In the genomic region with DNA sequence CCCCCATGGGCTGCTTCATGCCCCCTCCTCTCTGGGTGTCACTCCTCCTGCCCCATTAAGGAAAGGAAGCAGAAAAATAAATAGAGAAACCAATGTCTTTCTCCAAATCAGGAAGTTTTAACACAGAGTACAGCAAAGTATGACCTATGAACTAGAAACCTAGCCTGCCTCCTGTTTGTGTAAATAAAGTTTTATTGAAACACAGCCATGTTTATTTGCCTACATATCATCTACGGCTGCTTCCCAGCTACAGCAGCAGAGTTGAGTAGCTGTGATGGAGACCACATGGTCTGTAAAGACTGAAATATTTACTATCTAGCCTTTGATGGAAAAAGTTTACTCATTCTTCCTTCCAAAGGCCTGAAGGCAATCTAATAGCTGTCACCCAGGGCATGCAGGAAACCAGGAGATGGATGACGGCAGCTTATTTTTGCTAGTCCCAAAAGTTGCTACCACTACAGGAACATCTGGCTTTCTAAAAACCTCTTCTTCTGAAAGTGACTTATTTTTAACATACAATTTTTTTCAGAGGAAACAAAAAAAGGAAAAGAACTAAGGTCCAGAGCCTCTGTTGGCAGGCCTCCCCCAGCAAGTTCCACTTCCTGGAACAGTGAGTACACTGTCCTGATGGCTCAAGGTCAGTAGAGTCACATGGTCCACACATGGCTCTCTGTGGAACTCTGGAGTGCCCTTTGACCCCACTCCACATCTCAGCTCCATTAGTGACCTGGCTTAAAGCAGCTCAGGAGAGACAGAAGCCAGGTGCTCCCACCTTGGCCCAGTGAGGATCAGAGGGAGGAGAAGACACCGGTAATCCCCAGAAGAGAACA, we compare ENCODE assay signal across 1 cellular context.
TF ChIP-seq lines count a peak whose summit lies in the region.

No MANE protein-coding gene starts in this region.

TF ChIP-seq in HepG2, 621 proteins besides CTCF, POLR2A, EP300 and RAD21 (continued from another document and continues in another):
- TF ChIP-seq RFXANK (CRISPR knock-in tag; IDR thresholded peaks at IDR 0.05) (no peak), SP2 (CRISPR knock-in tag; IDR thresholded peaks at IDR 0.05) (no peak), SP5 (CRISPR knock-in tag; IDR thresholded peaks at IDR 0.05; ENCODE audit: borderline replicate concordance, low read depth) (no peak), ZNF446 (CRISPR knock-in tag; IDR thresholded peaks at IDR 0.05) (no peak), HCFC1 (IDR thresholded peaks at IDR 0.05; ENCODE audit: low read depth, low read length) (no peak), GFI1 (CRISPR knock-in tag; IDR thresholded peaks at IDR 0.05; ENCODE audit: borderline replicate concordance) (no peak), ZNF878 (CRISPR knock-in tag; IDR thresholded peaks at IDR 0.05) (no peak), ZNF615 (CRISPR knock-in tag; IDR thresholded peaks at IDR 0.05; ENCODE audit: borderline replicate concordance) (no peak), ZNF260 (CRISPR knock-in tag; IDR thresholded peaks at IDR 0.05; ENCODE audit: borderline replicate concordance, low read depth) (no peak), KLF6 (CRISPR knock-in tag; IDR thresholded peaks at IDR 0.05) (no peak), SP140L (CRISPR knock-in tag; IDR thresholded peaks at IDR 0.05; ENCODE audit: borderline replicate concordance) (no peak), MBNL3 (CRISPR knock-in tag; conservative IDR thresholded peaks at IDR 0.05) (no peak), MXD4 (CRISPR knock-in tag; IDR thresholded peaks at IDR 0.05) (no peak), MIXL1 (CRISPR knock-in tag; IDR thresholded peaks at IDR 0.05) (0 out of 2 replicates have a peak, but pooled peaks have one; percentile 31), SIN3A (IDR thresholded peaks at IDR 0.05; ENCODE audit: borderline replicate concordance, low read depth, low read length) (no peak), ZNF678 (CRISPR knock-in tag; IDR thresholded peaks at IDR 0.05) (no peak), TOPORS (CRISPR knock-in tag; IDR thresholded peaks at IDR 0.05) (no peak), ATRX (CRISPR knock-in tag; IDR thresholded peaks at IDR 0.05; ENCODE audit: borderline replicate concordance) (no peak), NCOA5 (CRISPR knock-in tag; IDR thresholded peaks at IDR 0.05) (no peak), ZNF44 (CRISPR knock-in tag; IDR thresholded peaks at IDR 0.05) (no peak), ZSCAN31 (CRISPR knock-in tag; IDR thresholded peaks at IDR 0.05; ENCODE audit: low read depth) (no peak), ZFP36L1 (CRISPR knock-in tag; IDR thresholded peaks at IDR 0.05) (0 out of 2 replicates have a peak, but pooled peaks have one; percentile 51), BCL6 (CRISPR knock-in tag; IDR thresholded peaks at IDR 0.05) (no peak), JDP2 (CRISPR knock-in tag; IDR thresholded peaks at IDR 0.05; ENCODE audit: borderline replicate concordance) (no peak), ZNF235 (CRISPR knock-in tag; IDR thresholded peaks at IDR 0.05; ENCODE audit: borderline replicate concordance) (no peak), HIVEP1 (CRISPR knock-in tag; IDR thresholded peaks at IDR 0.05) (no peak), PCBP2 (optimal IDR thresholded peaks at IDR 0.05; ENCODE audit: low read depth, low read length, poor library complexity, severe bottlenecking) (no peak), ZNF773 (CRISPR knock-in tag; IDR thresholded peaks at IDR 0.05; ENCODE audit: borderline replicate concordance) (no peak), ZNF75D (CRISPR knock-in tag; IDR thresholded peaks at IDR 0.05; ENCODE audit: borderline replicate concordance) (no peak), GTF2F1 (IDR thresholded peaks at IDR 0.05; ENCODE audit: low read length) (no peak)
- TF ChIP-seq, protein P1, sequence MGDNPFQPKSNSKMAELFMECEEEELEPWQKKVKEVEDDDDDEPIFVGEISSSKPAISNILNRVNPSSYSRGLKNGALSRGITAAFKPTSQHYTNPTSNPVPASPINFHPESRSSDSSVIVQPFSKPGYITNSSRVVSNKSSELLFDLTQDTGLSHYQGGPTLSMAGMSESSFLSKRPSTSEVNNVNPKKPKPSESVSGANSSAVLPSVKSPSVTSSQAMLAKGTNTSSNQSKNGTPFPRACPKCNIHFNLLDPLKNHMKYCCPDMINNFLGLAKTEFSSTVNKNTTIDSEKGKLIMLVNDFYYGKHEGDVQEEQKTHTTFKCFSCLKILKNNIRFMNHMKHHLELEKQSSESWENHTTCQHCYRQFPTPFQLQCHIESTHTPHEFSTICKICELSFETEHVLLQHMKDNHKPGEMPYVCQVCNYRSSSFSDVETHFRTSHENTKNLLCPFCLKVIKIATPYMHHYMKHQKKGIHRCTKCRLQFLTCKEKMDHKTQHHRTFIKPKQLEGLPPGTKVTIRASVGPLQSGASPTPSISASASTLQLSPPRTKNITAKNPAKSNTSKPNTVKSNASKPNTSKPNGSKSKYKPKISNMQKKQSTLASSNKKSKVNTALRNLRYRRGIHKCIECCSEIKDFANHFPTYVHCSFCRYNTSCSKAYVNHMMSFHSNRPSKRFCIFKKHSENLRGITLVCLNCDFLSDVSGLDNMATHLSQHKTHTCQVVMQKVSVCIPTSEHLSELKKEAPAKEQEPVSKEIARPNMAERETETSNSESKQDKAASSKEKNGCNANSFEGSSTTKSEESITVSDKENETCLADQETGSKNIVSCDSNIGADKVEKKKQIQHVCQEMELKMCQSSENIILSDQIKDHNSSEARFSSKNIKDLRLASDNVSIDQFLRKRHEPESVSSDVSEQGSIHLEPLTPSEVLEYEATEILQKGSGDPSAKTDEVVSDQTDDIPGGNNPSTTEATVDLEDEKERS (CRISPR knock-in tag; IDR thresholded peaks at IDR 0.05): no peak
- TF ChIP-seq, protein P2, sequence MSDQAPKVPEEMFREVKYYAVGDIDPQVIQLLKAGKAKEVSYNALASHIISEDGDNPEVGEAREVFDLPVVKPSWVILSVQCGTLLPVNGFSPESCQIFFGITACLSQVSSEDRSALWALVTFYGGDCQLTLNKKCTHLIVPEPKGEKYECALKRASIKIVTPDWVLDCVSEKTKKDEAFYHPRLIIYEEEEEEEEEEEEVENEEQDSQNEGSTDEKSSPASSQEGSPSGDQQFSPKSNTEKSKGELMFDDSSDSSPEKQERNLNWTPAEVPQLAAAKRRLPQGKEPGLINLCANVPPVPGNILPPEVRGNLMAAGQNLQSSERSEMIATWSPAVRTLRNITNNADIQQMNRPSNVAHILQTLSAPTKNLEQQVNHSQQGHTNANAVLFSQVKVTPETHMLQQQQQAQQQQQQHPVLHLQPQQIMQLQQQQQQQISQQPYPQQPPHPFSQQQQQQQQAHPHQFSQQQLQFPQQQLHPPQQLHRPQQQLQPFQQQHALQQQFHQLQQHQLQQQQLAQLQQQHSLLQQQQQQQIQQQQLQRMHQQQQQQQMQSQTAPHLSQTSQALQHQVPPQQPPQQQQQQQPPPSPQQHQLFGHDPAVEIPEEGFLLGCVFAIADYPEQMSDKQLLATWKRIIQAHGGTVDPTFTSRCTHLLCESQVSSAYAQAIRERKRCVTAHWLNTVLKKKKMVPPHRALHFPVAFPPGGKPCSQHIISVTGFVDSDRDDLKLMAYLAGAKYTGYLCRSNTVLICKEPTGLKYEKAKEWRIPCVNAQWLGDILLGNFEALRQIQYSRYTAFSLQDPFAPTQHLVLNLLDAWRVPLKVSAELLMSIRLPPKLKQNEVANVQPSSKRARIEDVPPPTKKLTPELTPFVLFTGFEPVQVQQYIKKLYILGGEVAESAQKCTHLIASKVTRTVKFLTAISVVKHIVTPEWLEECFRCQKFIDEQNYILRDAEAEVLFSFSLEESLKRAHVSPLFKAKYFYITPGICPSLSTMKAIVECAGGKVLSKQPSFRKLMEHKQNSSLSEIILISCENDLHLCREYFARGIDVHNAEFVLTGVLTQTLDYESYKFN (CRISPR knock-in tag; conservative IDR thresholded peaks at IDR 0.05): peak; percentile 29
- TF ChIP-seq, protein P3, sequence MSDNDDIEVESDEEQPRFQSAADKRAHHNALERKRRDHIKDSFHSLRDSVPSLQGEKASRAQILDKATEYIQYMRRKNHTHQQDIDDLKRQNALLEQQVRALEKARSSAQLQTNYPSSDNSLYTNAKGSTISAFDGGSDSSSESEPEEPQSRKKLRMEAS (IDR thresholded peaks at IDR 0.05): peak; percentile 72
- TF ChIP-seq, protein P4, sequence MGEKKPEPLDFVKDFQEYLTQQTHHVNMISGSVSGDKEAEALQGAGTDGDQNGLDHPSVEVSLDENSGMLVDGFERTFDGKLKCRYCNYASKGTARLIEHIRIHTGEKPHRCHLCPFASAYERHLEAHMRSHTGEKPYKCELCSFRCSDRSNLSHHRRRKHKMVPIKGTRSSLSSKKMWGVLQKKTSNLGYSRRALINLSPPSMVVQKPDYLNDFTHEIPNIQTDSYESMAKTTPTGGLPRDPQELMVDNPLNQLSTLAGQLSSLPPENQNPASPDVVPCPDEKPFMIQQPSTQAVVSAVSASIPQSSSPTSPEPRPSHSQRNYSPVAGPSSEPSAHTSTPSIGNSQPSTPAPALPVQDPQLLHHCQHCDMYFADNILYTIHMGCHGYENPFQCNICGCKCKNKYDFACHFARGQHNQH (CRISPR knock-in tag; IDR thresholded peaks at IDR 0.05): peak; percentile 47; the same call in 1 of the 2 replicates
- TF ChIP-seq, protein P5, sequence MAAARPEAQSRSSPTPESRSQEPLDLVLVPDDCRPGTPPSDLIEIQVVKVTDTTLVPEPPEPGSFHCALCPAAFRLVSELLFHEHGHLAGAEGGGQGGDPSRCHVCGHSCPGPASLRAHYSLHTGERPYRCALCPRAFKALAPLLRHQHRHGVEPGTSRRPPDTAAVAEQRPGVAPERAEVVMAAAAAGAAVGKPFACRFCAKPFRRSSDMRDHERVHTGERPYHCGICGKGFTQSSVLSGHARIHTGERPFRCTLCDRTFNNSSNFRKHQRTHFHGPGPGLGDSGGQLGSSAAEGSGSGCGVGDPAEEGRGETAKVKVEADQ (CRISPR knock-in tag; IDR thresholded peaks at IDR 0.05; ENCODE audit: borderline replicate concordance): no peak
- TF ChIP-seq, protein P6, sequence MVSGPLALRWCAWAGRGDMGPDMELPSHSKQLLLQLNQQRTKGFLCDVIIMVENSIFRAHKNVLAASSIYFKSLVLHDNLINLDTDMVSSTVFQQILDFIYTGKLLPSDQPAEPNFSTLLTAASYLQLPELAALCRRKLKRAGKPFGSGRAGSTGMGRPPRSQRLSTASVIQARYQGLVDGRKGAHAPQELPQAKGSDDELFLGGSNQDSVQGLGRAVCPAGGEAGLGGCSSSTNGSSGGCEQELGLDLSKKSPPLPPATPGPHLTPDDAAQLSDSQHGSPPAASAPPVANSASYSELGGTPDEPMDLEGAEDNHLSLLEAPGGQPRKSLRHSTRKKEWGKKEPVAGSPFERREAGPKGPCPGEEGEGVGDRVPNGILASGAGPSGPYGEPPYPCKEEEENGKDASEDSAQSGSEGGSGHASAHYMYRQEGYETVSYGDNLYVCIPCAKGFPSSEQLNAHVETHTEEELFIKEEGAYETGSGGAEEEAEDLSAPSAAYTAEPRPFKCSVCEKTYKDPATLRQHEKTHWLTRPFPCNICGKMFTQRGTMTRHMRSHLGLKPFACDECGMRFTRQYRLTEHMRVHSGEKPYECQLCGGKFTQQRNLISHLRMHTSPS (CRISPR knock-in tag; IDR thresholded peaks at IDR 0.05; ENCODE audit: low read depth): no peak
- TF ChIP-seq, protein P7, sequence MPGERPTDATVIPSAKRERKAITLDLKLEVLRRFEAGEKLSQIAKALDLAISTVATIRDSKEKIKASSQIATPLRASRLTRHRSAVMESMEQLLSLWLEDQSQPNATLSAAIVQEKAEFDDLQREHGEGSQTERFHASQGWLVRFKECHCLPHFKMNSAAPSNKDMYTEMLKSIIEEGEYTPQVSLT (CRISPR knock-in tag; IDR thresholded peaks at IDR 0.05; ENCODE audit: borderline replicate concordance, low read depth): no peak
- TF ChIP-seq, protein P8, sequence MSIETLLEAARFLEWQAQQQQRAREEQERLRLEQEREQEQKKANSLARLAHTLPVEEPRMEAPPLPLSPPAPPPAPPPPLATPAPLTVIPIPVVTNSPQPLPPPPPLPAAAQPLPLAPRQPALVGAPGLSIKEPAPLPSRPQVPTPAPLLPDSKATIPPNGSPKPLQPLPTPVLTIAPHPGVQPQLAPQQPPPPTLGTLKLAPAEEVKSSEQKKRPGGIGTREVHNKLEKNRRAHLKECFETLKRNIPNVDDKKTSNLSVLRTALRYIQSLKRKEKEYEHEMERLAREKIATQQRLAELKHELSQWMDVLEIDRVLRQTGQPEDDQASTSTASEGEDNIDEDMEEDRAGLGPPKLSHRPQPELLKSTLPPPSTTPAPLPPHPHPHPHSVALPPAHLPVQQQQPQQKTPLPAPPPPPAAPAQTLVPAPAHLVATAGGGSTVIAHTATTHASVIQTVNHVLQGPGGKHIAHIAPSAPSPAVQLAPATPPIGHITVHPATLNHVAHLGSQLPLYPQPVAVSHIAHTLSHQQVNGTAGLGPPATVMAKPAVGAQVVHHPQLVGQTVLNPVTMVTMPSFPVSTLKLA (IDR thresholded peaks at IDR 0.05): peak; percentile 86
- TF ChIP-seq, protein P9, sequence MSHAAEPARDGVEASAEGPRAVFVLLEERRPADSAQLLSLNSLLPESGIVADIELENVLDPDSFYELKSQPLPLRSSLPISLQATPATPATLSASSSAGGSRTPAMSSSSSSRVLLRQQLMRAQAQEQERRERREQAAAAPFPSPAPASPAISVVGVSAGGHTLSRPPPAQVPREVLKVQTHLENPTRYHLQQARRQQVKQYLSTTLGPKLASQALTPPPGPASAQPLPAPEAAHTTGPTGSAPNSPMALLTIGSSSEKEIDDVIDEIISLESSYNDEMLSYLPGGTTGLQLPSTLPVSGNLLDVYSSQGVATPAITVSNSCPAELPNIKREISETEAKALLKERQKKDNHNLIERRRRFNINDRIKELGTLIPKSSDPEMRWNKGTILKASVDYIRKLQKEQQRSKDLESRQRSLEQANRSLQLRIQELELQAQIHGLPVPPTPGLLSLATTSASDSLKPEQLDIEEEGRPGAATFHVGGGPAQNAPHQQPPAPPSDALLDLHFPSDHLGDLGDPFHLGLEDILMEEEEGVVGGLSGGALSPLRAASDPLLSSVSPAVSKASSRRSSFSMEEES (CRISPR knock-in tag; IDR thresholded peaks at IDR 0.05): peak; percentile 76
- TF ChIP-seq, protein P10, sequence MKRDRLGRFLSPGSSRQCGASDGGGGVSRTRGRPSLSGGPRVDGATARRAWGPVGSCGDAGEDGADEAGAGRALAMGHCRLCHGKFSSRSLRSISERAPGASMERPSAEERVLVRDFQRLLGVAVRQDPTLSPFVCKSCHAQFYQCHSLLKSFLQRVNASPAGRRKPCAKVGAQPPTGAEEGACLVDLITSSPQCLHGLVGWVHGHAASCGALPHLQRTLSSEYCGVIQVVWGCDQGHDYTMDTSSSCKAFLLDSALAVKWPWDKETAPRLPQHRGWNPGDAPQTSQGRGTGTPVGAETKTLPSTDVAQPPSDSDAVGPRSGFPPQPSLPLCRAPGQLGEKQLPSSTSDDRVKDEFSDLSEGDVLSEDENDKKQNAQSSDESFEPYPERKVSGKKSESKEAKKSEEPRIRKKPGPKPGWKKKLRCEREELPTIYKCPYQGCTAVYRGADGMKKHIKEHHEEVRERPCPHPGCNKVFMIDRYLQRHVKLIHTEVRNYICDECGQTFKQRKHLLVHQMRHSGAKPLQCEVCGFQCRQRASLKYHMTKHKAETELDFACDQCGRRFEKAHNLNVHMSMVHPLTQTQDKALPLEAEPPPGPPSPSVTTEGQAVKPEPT (CRISPR knock-in tag; IDR thresholded peaks at IDR 0.05; ENCODE audit: low read depth): no peak
- TF ChIP-seq, protein P11, sequence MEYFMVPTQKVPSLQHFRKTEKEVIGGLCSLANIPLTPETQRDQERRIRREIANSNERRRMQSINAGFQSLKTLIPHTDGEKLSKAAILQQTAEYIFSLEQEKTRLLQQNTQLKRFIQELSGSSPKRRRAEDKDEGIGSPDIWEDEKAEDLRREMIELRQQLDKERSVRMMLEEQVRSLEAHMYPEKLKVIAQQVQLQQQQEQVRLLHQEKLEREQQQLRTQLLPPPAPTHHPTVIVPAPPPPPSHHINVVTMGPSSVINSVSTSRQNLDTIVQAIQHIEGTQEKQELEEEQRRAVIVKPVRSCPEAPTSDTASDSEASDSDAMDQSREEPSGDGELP (IDR thresholded peaks at IDR 0.05; ENCODE audit: borderline replicate concordance, low read depth): peak; percentile 25; the same call in 1 of the 2 replicates
